Comparison of ENCODE assay signal across 8 cellular contexts in the genomic region with DNA sequence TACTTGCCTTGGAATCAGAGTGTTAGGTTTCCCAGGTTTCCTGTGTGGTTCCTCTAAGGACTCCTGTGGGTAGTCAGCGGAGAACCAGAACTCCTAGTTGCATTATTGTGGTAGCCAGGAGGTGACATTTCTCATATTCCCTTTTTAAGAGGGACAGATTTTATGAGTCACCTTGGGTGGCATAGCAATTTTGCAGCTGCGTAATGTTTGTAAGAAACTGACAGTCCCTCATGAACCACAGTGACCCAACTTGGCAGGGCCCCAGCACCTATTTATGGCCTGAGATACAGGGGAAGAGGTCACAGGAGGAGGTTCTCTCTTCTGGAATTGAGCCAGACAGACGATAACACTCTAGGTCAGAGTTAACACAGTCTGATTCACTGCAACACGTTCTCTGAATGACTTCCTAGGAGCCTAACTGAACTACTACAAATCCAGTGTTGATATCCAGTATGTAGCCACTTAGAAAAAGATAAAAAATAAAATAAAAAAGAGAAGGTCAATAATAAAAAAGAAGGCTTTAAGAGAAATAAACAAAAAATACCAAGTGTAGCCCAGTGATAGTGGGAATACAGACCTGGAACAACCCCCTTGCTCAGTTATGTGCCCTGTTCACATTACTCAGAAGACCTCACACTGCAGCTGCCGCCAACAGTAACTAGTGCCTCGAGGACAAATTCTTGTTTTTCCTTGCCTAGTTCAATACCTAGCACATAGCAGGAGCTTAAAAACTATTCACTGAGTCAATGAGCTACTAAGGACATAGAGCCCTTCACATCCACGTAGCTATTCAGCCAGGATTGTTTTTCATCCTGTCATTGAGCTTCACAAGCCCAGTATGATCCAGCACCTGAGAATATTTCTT. TPM values are rescaled to one million over a fixed set of nuclear protein-coding genes. Genes with fewer than 3 reads are reported as not detected.
A peak's percentile ranks its signal among the peaks of the same experiment; 100 is the strongest.
DNase-seq lines count a peak whose midpoint lies in the region; ATAC-seq and TF ChIP-seq lines count a peak whose summit lies in the region.

No MANE protein-coding gene starts in this region.

- CTCF ChIA-PET in PC-9 (lab: Charles Lee) = no interaction called here

- H3K27ac ChIP-seq in HL-60 (replicated peaks) = no peak overlapping the region
- H3K27ac ChIP-seq in PC-9 = peak overlapping the region; percentile 77

- H3K27me3 Mint-ChIP-seq in effector memory CD8-positive, alpha-beta T cell = no peaks in the 10 kb centered on the region
- no peaks in the 10 kb centered on the region for H3K27me3 Mint-ChIP-seq in neural crest cell (ENCODE audit: low read depth)

- H3K9me2 ChIP-seq in PC-9 (ENCODE audit: insufficient read depth) = no peaks in the 10 kb centered on the region

- H3K9me3 Mint-ChIP-seq in effector memory CD8-positive, alpha-beta T cell = no peaks in the 10 kb centered on the region
- no peaks in the 10 kb centered on the region for H3K9me3 Mint-ChIP-seq in neural crest cell

- no peaks in the 10 kb centered on the region for H3K36me3 ChIP-seq in PC-9 (ENCODE audit: low read depth)

- H3K4me1 Mint-ChIP-seq in effector memory CD8-positive, alpha-beta T cell (ENCODE audit: low read depth in 2 of 2) = no peaks in the 10 kb centered on the region
- H3K4me1 Mint-ChIP-seq in neural crest cell = no peaks in the 10 kb centered on the region

- no peaks in the 10 kb centered on the region for H3K79me2 ChIP-seq in PC-9 (ENCODE audit: low read depth)

- no peaks in the 10 kb centered on the region for H3K9me3 ChIP-seq in PC-9 (ENCODE audit: insufficient read depth, low read depth)

- H3K4me3 ChIP-seq in HL-60 (replicated peaks; ENCODE audit: insufficient read depth, low read length) = no peak overlapping the region
- H3K4me3 ChIP-seq in PC-9 = no peak overlapping the region; the same call in 1 of the 2 replicates

- H3F3A ChIP-seq in PC-9 (ENCODE audit: insufficient read depth, low read depth) = peaks cover 10% of the 10 kb centered on the region; the same call in 1 of the 2 replicates

- peaks cover 61% of the 10 kb centered on the region for H3K4me1 ChIP-seq in PC-9 (replicated peaks; ENCODE audit: insufficient read depth)

- peak; percentile 76 for ATAC-seq in GM21381 (IDR thresholded peaks at IDR 0.05; ENCODE audit: unreplicated experiment)
- peak; percentile 96 for ATAC-seq in effector memory CD8-positive, alpha-beta T cell (replicated peaks)

- no peak overlapping the region for H3K27ac Mint-ChIP-seq in effector memory CD8-positive, alpha-beta T cell
- H3K27ac Mint-ChIP-seq in neural crest cell (ENCODE audit: unreplicated experiment) = peak overlapping the region; percentile 23

- TF ChIP-seq CTCF in HL-60 (IDR thresholded peaks at IDR 0.05; ENCODE audit: insufficient read depth, low read length) = no peak
- TF ChIP-seq CTCF in PC-9 (conservative IDR thresholded peaks at IDR 0.05) = no peak
- TF ChIP-seq CTCF in neural crest cell (conservative IDR thresholded peaks at IDR 0.05) = no peak

- no peak overlapping the region for H3K4me3 Mint-ChIP-seq in effector memory CD8-positive, alpha-beta T cell
- no peak overlapping the region for H3K4me3 Mint-ChIP-seq in neural crest cell

- H3K27me3 ChIP-seq in HL-60 (ENCODE audit: insufficient read depth, poor library complexity, severe bottlenecking) (no peaks in the 10 kb centered on the region), PC-9 (ENCODE audit: insufficient read depth, low read depth) (no peaks in the 10 kb centered on the region)

- intact Hi-C loops in PC-9 (cut with micrococcal nuclease; ENCODE audit: unreplicated experiment) = loop anchor here (1.0 to 5.0 kb wide), 5 partner anchors 32 to 289 kb away; a partner anchor contains a TSS

- peak overlapping the region; percentile 54 for H3K4me2 ChIP-seq in PC-9

- no peak overlapping the region for H2AFZ ChIP-seq in PC-9

- DNase-seq in DMS79 (lab: John Stamatoyannopoulos, UW) (peak; percentile 38), HL-60 (ENCODE audit: low read depth in 1 of 2, low spot score in 1 of 2) (peak; percentile 95 to 96), PC-9 (peak; percentile 90 to 97), neural crest cell (ENCODE audit: low read depth, low spot score) (no peak), NK-92 (lab: John Stamatoyannopoulos, UW; ENCODE audit: unreplicated experiment) (no peak)
- DNase-seq in effector memory CD8-positive, alpha-beta T cell = peak; percentile 7 to 35 (median 18)
- no peak for DNase-seq in NK-92 treated with Interleukin-12 subunit alpha and Interleukin-12 subunit beta, amount 100 ng/mL, for 24 hours (lab: John Stamatoyannopoulos, UW)

- H3K36me3 Mint-ChIP-seq in effector memory CD8-positive, alpha-beta T cell (ENCODE audit: insufficient read depth) = peaks cover 3% of the 10 kb centered on the region
- no peaks in the 10 kb centered on the region for H3K36me3 Mint-ChIP-seq in neural crest cell (ENCODE audit: low read depth)

- no peaks in the 10 kb centered on the region for H4K20me1 ChIP-seq in PC-9 (ENCODE audit: insufficient read depth)

- BruUV-seq in PC-9 (replicated peaks; lab: Mats Ljungman, UMichigan) = no TSS peak

- POLR2A ChIA-PET in PC-9 (lab: Charles Lee; ENCODE audit: unreplicated experiment) = interaction anchor here (0.7 kb wide), 1 partner anchor 86 kb away, joined by 3 read pairs; no protein-coding TSS in a partner anchor

RNA-seq across cellular contexts. Expression of a gene that starts 50.7 kb away (rescaled TPM):
- total RNA-seq in PC-9 (2021) = 7.4 and 8.1 TPM in 2 replicates
- 20.2 and 20.3 TPM in 2 replicates for total RNA-seq in neural crest cell

Comparison
In these comparisons a context has a peak if more than half of its experiments do, and no peak if none do; other contexts are left out.
1. DNase-seq: peak in DMS79 (single experiment), HL-60 (2 of 2), PC-9 (2 of 2) and effector memory CD8-positive, alpha-beta T cell (3 of 3); none in neural crest cell (single experiment), NK-92 (single experiment) and NK-92 treated with Interleukin-12 subunit alpha and Interleukin-12 subunit beta, amount 100 ng/mL, for 24 hours (single experiment).